Comparison of ENCODE assay signal across 1 cellular context in the genomic region with DNA sequence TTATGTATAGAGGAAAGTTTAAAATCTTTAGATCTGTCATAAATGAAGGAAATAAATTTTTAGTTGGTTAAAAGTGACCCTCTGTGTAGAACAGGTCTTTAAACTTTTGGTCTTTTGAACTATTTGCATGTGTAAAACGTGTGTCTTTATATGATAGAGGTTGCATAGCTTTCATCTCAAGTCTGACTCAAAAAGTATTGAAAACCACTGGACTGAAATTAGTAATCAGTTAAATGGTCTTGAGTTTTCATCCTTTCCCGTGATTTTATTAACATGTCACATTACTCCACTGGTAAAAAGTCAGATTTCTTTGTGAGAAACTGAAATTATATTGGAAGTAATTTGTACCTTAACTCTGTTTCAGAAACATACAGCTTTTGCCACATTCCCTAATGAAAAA.
TF ChIP-seq lines count a peak whose summit lies in the region.

No MANE protein-coding gene starts in this region.

TF ChIP-seq in K562, 482 proteins besides CTCF, POLR2A, EP300 and RAD21:
- TF ChIP-seq ERF (CRISPR knock-in tag; IDR thresholded peaks at IDR 0.05) (no peak), ZNF124 (CRISPR knock-in tag; IDR thresholded peaks at IDR 0.05) (no peak), ZBTB7A (IDR thresholded peaks at IDR 0.05; ENCODE audit: borderline replicate concordance, control insufficient read depth, low read depth, low read length) (no peak), POU5F1 (IDR thresholded peaks at IDR 0.05; ENCODE audit: borderline replicate concordance, low read depth, low read length, partially characterized antibody) (no peak), ZNF77 (CRISPR knock-in tag; IDR thresholded peaks at IDR 0.05) (no peak), ZNF431 (CRISPR knock-in tag; IDR thresholded peaks at IDR 0.05) (no peak), ZNF316 (IDR thresholded peaks at IDR 0.05) (no peak), HDAC6 (IDR thresholded peaks at IDR 0.05; ENCODE audit: low read depth, low read length) (no peak), ZNF384 (IDR thresholded peaks at IDR 0.05; ENCODE audit: low read depth, low read length) (no peak), XRCC4 (IDR thresholded peaks at IDR 0.05; ENCODE audit: extremely low read depth, insufficient read depth, insufficient read length) (no peak), PHTF2 (CRISPR knock-in tag; IDR thresholded peaks at IDR 0.05) (no peak), ZNF586 (CRISPR knock-in tag; conservative IDR thresholded peaks at IDR 0.05) (no peak)
- TF ChIP-seq, protein P1, sequence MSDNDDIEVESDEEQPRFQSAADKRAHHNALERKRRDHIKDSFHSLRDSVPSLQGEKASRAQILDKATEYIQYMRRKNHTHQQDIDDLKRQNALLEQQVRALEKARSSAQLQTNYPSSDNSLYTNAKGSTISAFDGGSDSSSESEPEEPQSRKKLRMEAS (CRISPR knock-in tag; IDR thresholded peaks at IDR 0.05) = no peak
- TF ChIP-seq, protein P2, sequence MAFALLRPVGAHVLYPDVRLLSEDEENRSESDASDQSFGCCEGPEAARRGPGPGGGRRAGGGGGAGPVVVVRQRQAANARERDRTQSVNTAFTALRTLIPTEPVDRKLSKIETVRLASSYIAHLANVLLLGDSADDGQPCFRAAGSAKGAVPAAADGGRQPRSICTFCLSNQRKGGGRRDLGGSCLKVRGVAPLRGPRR (CRISPR knock-in tag; IDR thresholded peaks at IDR 0.05) = no peak
- TF ChIP-seq, protein P3, sequence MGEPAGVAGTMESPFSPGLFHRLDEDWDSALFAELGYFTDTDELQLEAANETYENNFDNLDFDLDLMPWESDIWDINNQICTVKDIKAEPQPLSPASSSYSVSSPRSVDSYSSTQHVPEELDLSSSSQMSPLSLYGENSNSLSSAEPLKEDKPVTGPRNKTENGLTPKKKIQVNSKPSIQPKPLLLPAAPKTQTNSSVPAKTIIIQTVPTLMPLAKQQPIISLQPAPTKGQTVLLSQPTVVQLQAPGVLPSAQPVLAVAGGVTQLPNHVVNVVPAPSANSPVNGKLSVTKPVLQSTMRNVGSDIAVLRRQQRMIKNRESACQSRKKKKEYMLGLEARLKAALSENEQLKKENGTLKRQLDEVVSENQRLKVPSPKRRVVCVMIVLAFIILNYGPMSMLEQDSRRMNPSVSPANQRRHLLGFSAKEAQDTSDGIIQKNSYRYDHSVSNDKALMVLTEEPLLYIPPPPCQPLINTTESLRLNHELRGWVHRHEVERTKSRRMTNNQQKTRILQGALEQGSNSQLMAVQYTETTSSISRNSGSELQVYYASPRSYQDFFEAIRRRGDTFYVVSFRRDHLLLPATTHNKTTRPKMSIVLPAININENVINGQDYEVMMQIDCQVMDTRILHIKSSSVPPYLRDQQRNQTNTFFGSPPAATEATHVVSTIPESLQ (CRISPR knock-in tag; IDR thresholded peaks at IDR 0.05) = no peak
- TF ChIP-seq, protein P4, sequence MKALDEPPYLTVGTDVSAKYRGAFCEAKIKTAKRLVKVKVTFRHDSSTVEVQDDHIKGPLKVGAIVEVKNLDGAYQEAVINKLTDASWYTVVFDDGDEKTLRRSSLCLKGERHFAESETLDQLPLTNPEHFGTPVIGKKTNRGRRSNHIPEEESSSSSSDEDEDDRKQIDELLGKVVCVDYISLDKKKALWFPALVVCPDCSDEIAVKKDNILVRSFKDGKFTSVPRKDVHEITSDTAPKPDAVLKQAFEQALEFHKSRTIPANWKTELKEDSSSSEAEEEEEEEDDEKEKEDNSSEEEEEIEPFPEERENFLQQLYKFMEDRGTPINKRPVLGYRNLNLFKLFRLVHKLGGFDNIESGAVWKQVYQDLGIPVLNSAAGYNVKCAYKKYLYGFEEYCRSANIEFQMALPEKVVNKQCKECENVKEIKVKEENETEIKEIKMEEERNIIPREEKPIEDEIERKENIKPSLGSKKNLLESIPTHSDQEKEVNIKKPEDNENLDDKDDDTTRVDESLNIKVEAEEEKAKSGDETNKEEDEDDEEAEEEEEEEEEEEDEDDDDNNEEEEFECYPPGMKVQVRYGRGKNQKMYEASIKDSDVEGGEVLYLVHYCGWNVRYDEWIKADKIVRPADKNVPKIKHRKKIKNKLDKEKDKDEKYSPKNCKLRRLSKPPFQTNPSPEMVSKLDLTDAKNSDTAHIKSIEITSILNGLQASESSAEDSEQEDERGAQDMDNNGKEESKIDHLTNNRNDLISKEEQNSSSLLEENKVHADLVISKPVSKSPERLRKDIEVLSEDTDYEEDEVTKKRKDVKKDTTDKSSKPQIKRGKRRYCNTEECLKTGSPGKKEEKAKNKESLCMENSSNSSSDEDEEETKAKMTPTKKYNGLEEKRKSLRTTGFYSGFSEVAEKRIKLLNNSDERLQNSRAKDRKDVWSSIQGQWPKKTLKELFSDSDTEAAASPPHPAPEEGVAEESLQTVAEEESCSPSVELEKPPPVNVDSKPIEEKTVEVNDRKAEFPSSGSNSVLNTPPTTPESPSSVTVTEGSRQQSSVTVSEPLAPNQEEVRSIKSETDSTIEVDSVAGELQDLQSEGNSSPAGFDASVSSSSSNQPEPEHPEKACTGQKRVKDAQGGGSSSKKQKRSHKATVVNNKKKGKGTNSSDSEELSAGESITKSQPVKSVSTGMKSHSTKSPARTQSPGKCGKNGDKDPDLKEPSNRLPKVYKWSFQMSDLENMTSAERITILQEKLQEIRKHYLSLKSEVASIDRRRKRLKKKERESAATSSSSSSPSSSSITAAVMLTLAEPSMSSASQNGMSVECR (CRISPR knock-in tag; IDR thresholded peaks at IDR 0.05) = no peak
- TF ChIP-seq, protein P5, sequence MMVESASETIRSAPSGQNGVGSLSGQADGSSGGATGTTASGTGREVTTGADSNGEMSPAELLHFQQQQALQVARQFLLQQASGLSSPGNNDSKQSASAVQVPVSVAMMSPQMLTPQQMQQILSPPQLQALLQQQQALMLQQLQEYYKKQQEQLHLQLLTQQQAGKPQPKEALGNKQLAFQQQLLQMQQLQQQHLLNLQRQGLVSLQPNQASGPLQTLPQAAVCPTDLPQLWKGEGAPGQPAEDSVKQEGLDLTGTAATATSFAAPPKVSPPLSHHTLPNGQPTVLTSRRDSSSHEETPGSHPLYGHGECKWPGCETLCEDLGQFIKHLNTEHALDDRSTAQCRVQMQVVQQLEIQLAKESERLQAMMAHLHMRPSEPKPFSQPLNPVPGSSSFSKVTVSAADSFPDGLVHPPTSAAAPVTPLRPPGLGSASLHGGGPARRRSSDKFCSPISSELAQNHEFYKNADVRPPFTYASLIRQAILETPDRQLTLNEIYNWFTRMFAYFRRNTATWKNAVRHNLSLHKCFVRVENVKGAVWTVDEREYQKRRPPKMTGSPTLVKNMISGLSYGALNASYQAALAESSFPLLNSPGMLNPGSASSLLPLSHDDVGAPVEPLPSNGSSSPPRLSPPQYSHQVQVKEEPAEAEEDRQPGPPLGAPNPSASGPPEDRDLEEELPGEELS (CRISPR knock-in tag; IDR thresholded peaks at IDR 0.05; ENCODE audit: borderline replicate concordance) = no peak
- TF ChIP-seq, protein P6, sequence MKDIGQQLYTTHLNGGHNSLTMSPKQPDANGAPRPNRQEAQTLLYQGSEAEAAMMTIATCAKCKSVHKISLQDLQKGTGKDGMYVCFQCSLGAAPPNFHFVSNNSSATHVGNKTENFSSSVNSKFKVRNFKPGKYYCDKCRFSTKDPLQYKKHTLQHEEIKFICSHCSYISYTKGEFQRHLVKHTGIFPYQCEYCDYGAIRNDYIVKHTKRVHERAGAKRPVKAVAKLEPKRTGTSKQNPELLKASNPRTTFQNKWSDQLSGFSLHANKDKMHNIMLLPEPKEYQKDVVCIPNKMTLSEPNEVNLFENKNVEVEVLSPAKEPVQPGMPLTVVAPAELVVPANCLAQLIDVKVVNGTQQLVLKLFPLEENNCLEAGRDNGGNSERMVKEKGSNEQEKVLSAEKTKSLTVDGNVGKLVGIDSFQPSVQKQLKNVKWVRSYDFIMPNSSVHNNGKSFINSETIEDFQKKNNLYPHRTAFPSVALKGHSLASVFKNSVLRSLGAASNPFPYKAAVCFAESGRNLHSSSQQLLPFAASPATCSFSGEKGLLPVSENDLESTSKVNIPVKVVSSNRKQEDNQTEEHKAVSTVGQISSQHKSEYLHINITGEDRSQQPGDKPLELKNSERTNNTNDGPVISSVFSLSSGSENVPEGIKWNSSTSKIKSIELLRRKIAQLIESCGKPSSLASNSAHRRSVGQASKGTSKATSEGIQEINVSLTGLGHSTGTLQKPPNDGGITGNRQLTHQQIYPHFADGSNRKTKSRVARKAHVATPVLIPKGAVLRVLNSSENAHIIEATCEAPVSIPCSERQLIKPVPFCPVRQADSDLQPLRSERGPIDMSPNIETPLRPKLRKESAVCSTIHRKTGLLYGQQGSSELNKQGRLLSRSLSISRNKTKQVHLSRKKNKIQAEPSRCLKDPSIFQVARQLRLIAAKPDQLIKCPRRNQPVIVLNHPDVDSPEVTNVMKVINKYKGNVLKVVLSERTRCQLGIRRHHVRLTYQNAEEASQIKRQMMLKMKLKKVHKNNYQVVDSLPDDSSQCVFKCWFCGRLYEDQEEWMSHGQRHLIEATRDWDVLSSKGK (CRISPR knock-in tag; IDR thresholded peaks at IDR 0.05) = no peak
- TF ChIP-seq, protein P7, sequence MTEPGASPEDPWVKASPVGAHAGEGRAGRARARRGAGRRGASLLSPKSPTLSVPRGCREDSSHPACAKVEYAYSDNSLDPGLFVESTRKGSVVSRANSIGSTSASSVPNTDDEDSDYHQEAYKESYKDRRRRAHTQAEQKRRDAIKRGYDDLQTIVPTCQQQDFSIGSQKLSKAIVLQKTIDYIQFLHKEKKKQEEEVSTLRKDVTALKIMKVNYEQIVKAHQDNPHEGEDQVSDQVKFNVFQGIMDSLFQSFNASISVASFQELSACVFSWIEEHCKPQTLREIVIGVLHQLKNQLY (CRISPR knock-in tag; conservative IDR thresholded peaks at IDR 0.05) = no peak
